1 cellular context compared by ENCODE assay signal in genomic region chr10:58267713-58268453, GRCh38.
A peak's percentile ranks its signal among the peaks of the same experiment; 100 is the strongest.
TF ChIP-seq lines count a peak whose summit lies in the region.

TSS of gene IPMK (minus strand) at chr10:58267894. CDS start at chr10:58267611, 283 bp downstream.

TF ChIP-seq in K562, 482 proteins besides CTCF, POLR2A, EP300 and RAD21 (continued from another document and continues in another):
- TF ChIP-seq GATAD2B (IDR thresholded peaks at IDR 0.05; ENCODE audit: borderline replicate concordance) (no peak), FOS (IDR thresholded peaks at IDR 0.05; ENCODE audit: extremely low read depth, insufficient read length) (no peak), TEAD2 (tag; IDR thresholded peaks at IDR 0.05) (no peak), ZKSCAN8 (CRISPR knock-in tag; IDR thresholded peaks at IDR 0.05) (no peak), NBN (IDR thresholded peaks at IDR 0.05; ENCODE audit: low read depth) (peak; percentile 44), IRF1 (CRISPR knock-in tag; IDR thresholded peaks at IDR 0.05; ENCODE audit: borderline replicate concordance) (no peak), OTX1 (CRISPR knock-in tag; IDR thresholded peaks at IDR 0.05) (peak; percentile 33; the same call in 1 of the 2 replicates), TCF3 (CRISPR knock-in tag; IDR thresholded peaks at IDR 0.05) (peak; percentile 20; the same call in 1 of the 2 replicates), PYGO2 (tag; IDR thresholded peaks at IDR 0.05) (no peak), SREBF1 (IDR thresholded peaks at IDR 0.05; ENCODE audit: borderline replicate concordance, low read depth, low read length) (no peak), ZNF263 (CRISPR knock-in tag; IDR thresholded peaks at IDR 0.05; ENCODE audit: borderline replicate concordance) (no peak), HNRNPLL (IDR thresholded peaks at IDR 0.05; ENCODE audit: low read depth, low read length, poor library complexity, severe bottlenecking) (no peak), HNRNPH1 (optimal IDR thresholded peaks at IDR 0.05; ENCODE audit: low read depth, low read length) (no peak), ZKSCAN3 (CRISPR knock-in tag; IDR thresholded peaks at IDR 0.05) (no peak), IRF2 (CRISPR knock-in tag; IDR thresholded peaks at IDR 0.05) (no peak), SIX5 (IDR thresholded peaks at IDR 0.05; ENCODE audit: borderline replicate concordance in 1 of 2, insufficient read depth in 1 of 2, low read depth in 1 of 2, low read length in 2 of 2) (no peak), ZNF23 (CRISPR knock-in tag; IDR thresholded peaks at IDR 0.05) (no peak), MIER1 (IDR thresholded peaks at IDR 0.05; ENCODE audit: low read depth) (0 out of 2 replicates have a peak, but pooled peaks have one; percentile 74), ZNF449 (CRISPR knock-in tag; IDR thresholded peaks at IDR 0.05) (no peak), BCLAF1 (IDR thresholded peaks at IDR 0.05; ENCODE audit: borderline replicate concordance in 1 of 2, control insufficient read depth in 1 of 2, low read depth in 2 of 2, low read length in 1 of 2) (no peak), JUN (IDR thresholded peaks at IDR 0.05; ENCODE audit: borderline replicate concordance, low read depth, low read length) (peak; percentile 24; the same call in 1 of the 2 replicates), JUN (CRISPR knock-in tag; IDR thresholded peaks at IDR 0.05; ENCODE audit: borderline replicate concordance) (no peak), ZNF280A (IDR thresholded peaks at IDR 0.05; ENCODE audit: low read depth, partially characterized antibody) (no peak), ASH1L (IDR thresholded peaks at IDR 0.05; ENCODE audit: borderline replicate concordance, low read depth, partially characterized antibody) (peak; percentile 43), ZNF212 (CRISPR knock-in tag; IDR thresholded peaks at IDR 0.05) (no peak), ZNF280B (CRISPR knock-in tag; IDR thresholded peaks at IDR 0.05) (no peak), TSHZ1 (CRISPR knock-in tag; IDR thresholded peaks at IDR 0.05) (no peak), ZBTB5 (IDR thresholded peaks at IDR 0.05) (no peak), ZBTB9 (CRISPR knock-in tag; IDR thresholded peaks at IDR 0.05) (peak; percentile 23; the same call in 1 of the 2 replicates), KDM2B (CRISPR knock-in tag; IDR thresholded peaks at IDR 0.05) (no peak), DNMT1 (IDR thresholded peaks at IDR 0.05) (no peak), ZFP36 (IDR thresholded peaks at IDR 0.05; ENCODE audit: low read depth, low read length, partially characterized antibody) (no peak), EP400 (IDR thresholded peaks at IDR 0.05) (peak; percentile 7; the same call in 1 of the 2 replicates), ZNF282 (CRISPR knock-in tag; IDR thresholded peaks at IDR 0.05) (no peak; the same call in 1 of the 2 replicates), CEBPB (tag; IDR thresholded peaks at IDR 0.05) (no peak), ZNF655 (CRISPR knock-in tag; IDR thresholded peaks at IDR 0.05) (no peak), NELFE (IDR thresholded peaks at IDR 0.05; ENCODE audit: insufficient read depth, insufficient read length) (no peak), NKRF (IDR thresholded peaks at IDR 0.05; ENCODE audit: borderline replicate concordance) (peak; percentile 60; the same call in 1 of the 2 replicates), ZNF165 (CRISPR knock-in tag; IDR thresholded peaks at IDR 0.05; ENCODE audit: borderline replicate concordance) (no peak), MBD1 (CRISPR knock-in tag; IDR thresholded peaks at IDR 0.05) (no peak)
